ENCODE assay signal across 32 cellular contexts in genomic region chr4:188032170-188032569, GRCh38. TPM values are rescaled to one million over a fixed set of nuclear protein-coding genes. Genes with fewer than 3 reads are reported as not detected.
DNase-seq lines count a peak whose midpoint lies in the region; FAIRE-seq and TF ChIP-seq lines count a peak whose summit lies in the region.
"Had no signal": no experiment of that assay in that cellular context is flagged by ENCODE, and none has a peak within 500 bp of the region (broad histone marks: within the 10 kb centered on the region; RNA-seq: fewer than 3 reads in every experiment).

No MANE protein-coding gene starts in this region.

- H3K9ac ChIP-seq in astrocyte (ENCODE audit: low read length): no peak overlapping the region
- H3K9ac ChIP-seq: GM23248 had no signal

- H3K36me3 ChIP-seq in astrocyte (ENCODE audit: insufficient read depth, low read length): no peaks in the 10 kb centered on the region
- H3K36me3 ChIP-seq in iPS DF 6.9 (ENCODE audit: control insufficient read depth, insufficient read depth, low read length): no peaks in the 10 kb centered on the region
- H3K36me3 ChIP-seq: ovary, spleen, WERI-Rb-1 had no signal

- H2AFZ ChIP-seq in astrocyte (ENCODE audit: low read depth, low read length): peak overlapping the region; percentile 66
- H2AFZ ChIP-seq: GM23248, PC-9 had no signal

- H3K27ac Mint-ChIP-seq in astrocyte (ENCODE audit: unreplicated experiment) (no peak overlapping the region), neural crest cell (ENCODE audit: unreplicated experiment) (peak overlapping the region; percentile 68)
- H3K27ac Mint-ChIP-seq: activated CD4-positive, alpha-beta T cell treated with anti-CD3 and anti-CD28 coated beads, Interleukin-2, amount 10 ng/mL, durations not matched to agents 7 days and 5 days; activated naive CD8-positive, alpha-beta T cell treated with anti-CD3 and anti-CD28 coated beads, Interleukin-2, amount 50 U/mL, for 24 hours; CD4-positive, CD25-positive, alpha-beta regulatory T cell; naive thymus-derived CD8-positive, alpha-beta T cell; stimulated activated effector memory CD8-positive, alpha-beta T cell treated with anti-CD3 and anti-CD28 coated beads, Interleukin-12 subunit alpha, Interleukin-12 subunit beta, amount 100 ng/mL, for 72 hours had no signal

- H3K27me3 ChIP-seq in astrocyte (ENCODE audit: insufficient read depth, low read length): no peaks in the 10 kb centered on the region
- H3K27me3 ChIP-seq in iPS DF 6.9 (ENCODE audit: control insufficient read depth, insufficient read depth, low read length): no peaks in the 10 kb centered on the region
- H3K27me3 ChIP-seq: body of pancreas, ovary had no signal

- H3K9me3 ChIP-seq in astrocyte (ENCODE audit: insufficient read depth, low read depth, low read length) (no peaks in the 10 kb centered on the region), iPS DF 6.9 (ENCODE audit: control insufficient read depth, insufficient read depth, low read length) (no peaks in the 10 kb centered on the region)
- H3K9me3 ChIP-seq: body of pancreas, ovary had no signal

- H3K9me3 Mint-ChIP-seq in astrocyte (ENCODE audit: unreplicated experiment) (peaks cover 3% of the 10 kb centered on the region), neural crest cell (no peaks in the 10 kb centered on the region)

- no peak for FAIRE-seq in D721Med (lab: Jason Lieb, UNC)
- FAIRE-seq in astrocyte (lab: Jason Lieb, UNC): no peak
- FAIRE-seq: GM12878, islet of Langerhans had no signal

- H3K4me3 Mint-ChIP-seq in astrocyte (ENCODE audit: unreplicated experiment) (no peak overlapping the region), neural crest cell (peak overlapping the region; percentile 83)
- H3K4me3 Mint-ChIP-seq: activated CD4-positive, alpha-beta T cell treated with anti-CD3 and anti-CD28 coated beads, Interleukin-2, amount 10 ng/mL, durations not matched to agents 7 days and 5 days; activated naive CD8-positive, alpha-beta T cell treated with anti-CD3 and anti-CD28 coated beads, Interleukin-2, amount 50 U/mL, for 24 hours; activated T-cell treated with anti-CD3 and anti-CD28 coated beads, Interleukin-2, amount 50 U/mL, for 4 hours; stimulated activated effector memory CD8-positive, alpha-beta T cell treated with anti-CD3 and anti-CD28 coated beads, Interleukin-12 subunit alpha, Interleukin-12 subunit beta, amount 100 ng/mL, for 72 hours had no signal

- no CpG with 5 or more reads among the region's 12 CpGs for WGBS in iPS DF 6.9 (ENCODE audit: insufficient coverage, insufficient read length)

- H3K27ac ChIP-seq in astrocyte (ENCODE audit: low read depth, low read length) (no peak overlapping the region), iPS DF 6.9 (ENCODE audit: low read length) (no peak overlapping the region)
- H3K27ac ChIP-seq: body of pancreas, GM23248, ovary, PC-9, spleen, WERI-Rb-1 had no signal

- no peaks in the 10 kb centered on the region for H4K20me1 ChIP-seq in astrocyte (ENCODE audit: insufficient read depth, low read length)

- H3K4me3 ChIP-seq in astrocyte (ENCODE audit: insufficient read depth, low read depth, low read length): no peak overlapping the region
- H3K4me3 ChIP-seq in iPS DF 6.9 (ENCODE audit: low read length): no peak overlapping the region; the same call in 1 of the 2 replicates
- H3K4me3 ChIP-seq: body of pancreas, GM12878, GM23248, ovary, PC-9, spleen had no signal

- intact Hi-C loops in posterior vena cava (cut with DNase I): no loop called here

- DNase-seq in D721Med (ENCODE audit: insufficient read length, low spot score): peak; percentile 40
- DNase-seq in astrocyte (ENCODE audit: low read depth): no peak
- DNase-seq in iPS DF 6.9 (ENCODE audit: low read depth, low spot score): peak; percentile 55
- DNase-seq in neural crest cell (ENCODE audit: low read depth, low spot score): peak; percentile 17
- no peak for DNase-seq in NCI-H446 treated with DMSO at 0.1 percent for 48 hours (lab: John Stamatoyannopoulos, UW)
- DNase-seq in kidney tubule cell (ENCODE audit: low spot score): no peak
- no peak for DNase-seq in posterior vena cava (ENCODE audit: low spot score)
- no peak for DNase-seq in activated CD4-positive, alpha-beta T cell treated with anti-CD3 and anti-CD28 coated beads for 4 hours
- DNase-seq: 8988T; activated CD4-positive, alpha-beta T cell treated with anti-CD3 and anti-CD28 coated beads, Interleukin-2, amount 10 ng/mL, durations not matched to agents 7 days and 5 days; activated gamma-delta T cell treated with Interleukin-2 at 50 U/mL for 16 hours; activated naive CD8-positive, alpha-beta T cell treated with anti-CD3 and anti-CD28 coated beads, Interleukin-2, amount 50 U/mL, for 24 hours; activated T-cell treated with anti-CD3 and anti-CD28 coated beads, Interleukin-2, amount 50 U/mL, for 4 hours; body of pancreas; CD4-positive, CD25-positive, alpha-beta regulatory T cell; GM23248; left ventricle myocardium superior; midbrain; naive thymus-derived CD8-positive, alpha-beta T cell; NCI-H1092 treated with DMSO at 0.1 percent for 48 hours; NCI-H187 treated with DMSO at 0.1 percent for 48 hours; NCI-H2171 treated with DMSO at 0.1 percent for 48 hours; NCI-H524 treated with DMSO at 0.1 percent for 48 hours; ovary; PC-9; right cardiac atrium; SHP77; spleen; WERI-Rb-1 had no signal

- H3K4me1 Mint-ChIP-seq in astrocyte (ENCODE audit: low read depth, unreplicated experiment): no peaks in the 10 kb centered on the region
- peaks cover 36% of the 10 kb centered on the region for H3K4me1 Mint-ChIP-seq in neural crest cell
- H3K4me1 Mint-ChIP-seq: activated CD4-positive, alpha-beta T cell treated with anti-CD3 and anti-CD28 coated beads, Interleukin-2, amount 10 ng/mL, durations not matched to agents 7 days and 5 days; activated naive CD8-positive, alpha-beta T cell treated with anti-CD3 and anti-CD28 coated beads, Interleukin-2, amount 50 U/mL, for 24 hours; stimulated activated effector memory CD8-positive, alpha-beta T cell treated with anti-CD3 and anti-CD28 coated beads, Interleukin-12 subunit alpha, Interleukin-12 subunit beta, amount 100 ng/mL, for 72 hours had no signal

- H3K4me1 ChIP-seq in astrocyte (ENCODE audit: insufficient read depth, low read length) (no peaks in the 10 kb centered on the region), iPS DF 6.9 (ENCODE audit: control insufficient read depth, insufficient read depth, low read length) (peaks cover 2% of the 10 kb centered on the region; the same call in 1 of the 2 replicates)
- H3K4me1 ChIP-seq: body of pancreas, spleen had no signal

- H3K36me3 Mint-ChIP-seq in astrocyte (ENCODE audit: low read depth, unreplicated experiment): no peaks in the 10 kb centered on the region
- no peaks in the 10 kb centered on the region for H3K36me3 Mint-ChIP-seq in neural crest cell (ENCODE audit: low read depth)
- H3K36me3 Mint-ChIP-seq: CD4-positive, CD25-positive, alpha-beta regulatory T cell; naive thymus-derived CD8-positive, alpha-beta T cell; stimulated activated effector memory CD8-positive, alpha-beta T cell treated with anti-CD3 and anti-CD28 coated beads, Interleukin-12 subunit alpha, Interleukin-12 subunit beta, amount 100 ng/mL, for 72 hours had no signal

- H3K79me2 ChIP-seq in astrocyte (ENCODE audit: insufficient read depth, low read length): no peaks in the 10 kb centered on the region

- H3K27me3 Mint-ChIP-seq in astrocyte (ENCODE audit: low read depth, unreplicated experiment) (peaks cover 20% of the 10 kb centered on the region), neural crest cell (ENCODE audit: low read depth) (peaks cover 15% of the 10 kb centered on the region)
- H3K27me3 Mint-ChIP-seq: CD4-positive, CD25-positive, alpha-beta regulatory T cell had no signal

- no peak for TF ChIP-seq CTCF in D721Med (IDR thresholded peaks at IDR 0.05; ENCODE audit: insufficient read depth, missing control alignments)
- TF ChIP-seq CTCF in astrocyte (IDR thresholded peaks at IDR 0.05; ENCODE audit: insufficient read depth, low read depth, low read length): no peak
- TF ChIP-seq CTCF in neural crest cell (conservative IDR thresholded peaks at IDR 0.05): no peak

- peak overlapping the region; percentile 29 for H3K4me2 ChIP-seq in astrocyte (ENCODE audit: low read length)
- H3K4me2 ChIP-seq: PC-9 had no signal

RNA-seq across cellular contexts. Expression of gene ZFP42, which starts 36.6 kb away (rescaled TPM):
- 4.5 and 4.9 TPM in 2 replicates for total RNA-seq in astrocyte
- total RNA-seq in neural crest cell: 0.72 and 0.77 TPM in 2 replicates
- total RNA-seq in posterior vena cava: not detected
- total RNA-seq: activated CD4-positive, alpha-beta T cell treated with anti-CD3 and anti-CD28 coated beads, Interleukin-2, amount 10 ng/mL, durations not matched to agents 7 days and 5 days; activated T-cell treated with anti-CD3 and anti-CD28 coated beads, Interleukin-2, amount 50 U/mL, for 4 hours; CD4-positive, CD25-positive, alpha-beta regulatory T cell; GM23248; left ventricle myocardium superior; naive thymus-derived CD8-positive, alpha-beta T cell; PC-9; right cardiac atrium; spleen had no signal

Comparison
In these comparisons a context has a peak if more than half of its experiments do, and no peak if none do; other contexts are left out.
1. DNase-seq: peak in D721Med (single experiment), iPS DF 6.9 (single experiment) and neural crest cell (single experiment); none in astrocyte (single experiment), NCI-H446 treated with DMSO at 0.1 percent for 48 hours (single experiment), kidney tubule cell (single experiment), posterior vena cava (single experiment) and activated CD4-positive, alpha-beta T cell treated with anti-CD3 and anti-CD28 coated beads for 4 hours (0 of 2).